ENCODE assay signal across 14 cellular contexts in the genomic region with DNA sequence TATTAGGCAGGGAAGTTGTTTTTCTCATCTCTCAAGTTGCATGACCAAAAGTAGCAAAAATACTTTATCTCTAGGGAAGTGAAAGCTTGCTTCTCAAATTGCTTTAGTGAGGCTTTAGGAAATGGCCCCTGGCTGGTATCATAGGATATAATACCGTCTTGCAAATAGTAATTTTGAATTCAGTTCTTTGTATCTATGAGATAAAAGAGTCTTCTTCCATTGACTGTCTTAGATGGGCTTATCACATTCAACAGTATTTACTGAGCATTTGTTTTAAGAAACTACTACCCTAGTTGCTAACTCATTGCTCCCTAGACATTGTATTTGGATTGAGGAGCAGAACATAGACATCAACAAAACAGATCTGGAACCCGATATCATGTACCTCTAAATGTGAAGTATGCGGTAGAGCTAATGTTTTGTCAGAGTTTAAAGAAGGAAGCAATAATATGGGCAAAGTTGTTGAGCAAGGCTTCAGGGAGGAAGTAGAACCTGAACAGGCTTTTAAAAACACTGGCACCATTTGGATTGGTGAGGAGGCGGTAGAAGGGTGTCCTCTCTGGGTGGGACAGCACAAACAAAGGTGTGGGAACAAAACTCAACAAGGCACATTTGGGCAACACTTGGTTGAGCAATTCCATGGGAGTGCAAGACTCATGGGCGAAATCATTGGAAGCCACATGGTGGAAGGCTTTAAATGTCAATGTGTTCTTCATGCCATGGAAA.
A peak's percentile ranks its signal among the peaks of the same experiment; 100 is the strongest.
DNase-seq lines count a peak whose midpoint lies in the region; ATAC-seq, FAIRE-seq and TF ChIP-seq lines count a peak whose summit lies in the region.
"Had no signal": no experiment of that assay in that cellular context is flagged by ENCODE, and none has a peak within 500 bp of the region (broad histone marks: within the 10 kb centered on the region; RNA-seq: fewer than 3 reads in every experiment).

No MANE protein-coding gene starts in this region.

- H3K79me2 ChIP-seq in HepG2 (ENCODE audit: insufficient read depth, low read length): no peaks in the 10 kb centered on the region
- H3K79me2 ChIP-seq: hepatocyte had no signal

- peak overlapping the region; percentile 27 for H3K27ac Mint-ChIP-seq in activated CD4-positive, alpha-beta T cell treated with anti-CD3 and anti-CD28 coated beads, Interleukin-2, amount 10 ng/mL, durations not matched to agents 7 days and 5 days
- H3K27ac Mint-ChIP-seq in activated CD4-positive, alpha-beta T cell treated with anti-CD3 and anti-CD28 coated beads for 36 hours: no peak overlapping the region
- H3K27ac Mint-ChIP-seq: activated naive CD8-positive, alpha-beta T cell; stimulated activated effector memory CD8-positive, alpha-beta T cell treated with anti-CD3 and anti-CD28 coated beads, Interleukin-12 subunit alpha, Interleukin-12 subunit beta, amount 100 ng/mL, for 72 hours had no signal

- H3K4me2 ChIP-seq in HepG2 (ENCODE audit: low read depth, low read length): no peak overlapping the region
- H3K4me2 ChIP-seq: hepatocyte had no signal

- peaks cover 17% of the 10 kb centered on the region for H3K4me1 ChIP-seq in HepG2 (ENCODE audit: insufficient read depth, low read length)

- no peaks in the 10 kb centered on the region for H4K20me1 ChIP-seq in HepG2 (ENCODE audit: insufficient read depth, low read length)

- in situ Hi-C loops in HepG2 (cut with HindIII; ENCODE audit: extremely low pct_ligation_motif_present, low pct_unique_long_range_greater_than_20kb): no loop called here

- TF ChIP-seq CTCF in HepG2 (CRISPR knock-in tag; IDR thresholded peaks at IDR 0.05): no peak

- no peak for ATAC-seq in activated CD4-positive, alpha-beta T cell treated with anti-CD3 and anti-CD28 coated beads for 36 hours
- ATAC-seq in HepG2: no peak
- no peak for ATAC-seq in Right ventricle myocardium inferior
- ATAC-seq: HCT116; stimulated activated effector memory CD8-positive, alpha-beta T cell treated with anti-CD3 and anti-CD28 coated beads, Interleukin-12 subunit alpha, Interleukin-12 subunit beta, amount 100 ng/mL, for 72 hours had no signal

- TF ChIP-seq POLR2A in HepG2 (IDR thresholded peaks at IDR 0.05; ENCODE audit: insufficient read depth in 1 of 2, low read depth in 2 of 2, low read length in 2 of 2): no peak

- DNase-seq in activated CD4-positive, alpha-beta T cell treated with anti-CD3 and anti-CD28 coated beads, Interleukin-2, amount 10 ng/mL, durations not matched to agents 7 days and 5 days: no peak
- DNase-seq in activated CD4-positive, alpha-beta T cell treated with anti-CD3 and anti-CD28 coated beads for 36 hours: no peak
- DNase-seq in SIG-M5 (lab: John Stamatoyannopoulos, UW) (peak; percentile 14), HepG2 (ENCODE audit: low spot score) (no peak), NCI-H345 (lab: John Stamatoyannopoulos, UW) (no peak), KG1 (lab: John Stamatoyannopoulos, UW) (no peak), Right ventricle myocardium inferior (ENCODE audit: missing footprints) (no peak), DMS153 (lab: John Stamatoyannopoulos, UW) (no peak)
- DNase-seq: 8988T, NCI-H1694 had no signal

- no peak for TF ChIP-seq RAD21 in HepG2 (CRISPR knock-in tag; IDR thresholded peaks at IDR 0.05)

- H3K4me3 ChIP-seq in HepG2 (replicated peaks in 1 of 3; ENCODE audit: insufficient read depth in 1 of 3, low read depth in 2 of 3, low read length in 3 of 3): no peak overlapping the region
- H3K4me3 ChIP-seq: hepatocyte had no signal

- H3K27me3 Mint-ChIP-seq in activated CD4-positive, alpha-beta T cell treated with anti-CD3 and anti-CD28 coated beads, Interleukin-2, amount 10 ng/mL, durations not matched to agents 7 days and 5 days: no peaks in the 10 kb centered on the region
- H3K27me3 Mint-ChIP-seq in activated CD4-positive, alpha-beta T cell treated with anti-CD3 and anti-CD28 coated beads for 36 hours: no peaks in the 10 kb centered on the region
- H3K27me3 Mint-ChIP-seq: activated naive CD8-positive, alpha-beta T cell had no signal

- H3K4me1 Mint-ChIP-seq in activated CD4-positive, alpha-beta T cell treated with anti-CD3 and anti-CD28 coated beads, Interleukin-2, amount 10 ng/mL, durations not matched to agents 7 days and 5 days: peaks cover 3% of the 10 kb centered on the region
- peaks cover 3% of the 10 kb centered on the region for H3K4me1 Mint-ChIP-seq in activated CD4-positive, alpha-beta T cell treated with anti-CD3 and anti-CD28 coated beads for 36 hours
- H3K4me1 Mint-ChIP-seq: stimulated activated effector memory CD8-positive, alpha-beta T cell treated with anti-CD3 and anti-CD28 coated beads, Interleukin-12 subunit alpha, Interleukin-12 subunit beta, amount 100 ng/mL, for 72 hours had no signal

- peak overlapping the region; percentile 18 for H2AFZ ChIP-seq in HepG2 (ENCODE audit: low read length)
- H2AFZ ChIP-seq: hepatocyte had no signal

- H3K9ac ChIP-seq in HepG2 (ENCODE audit: insufficient read depth, low read depth, low read length): no peak overlapping the region

- intact Hi-C loops in activated CD4-positive, alpha-beta T cell treated with anti-CD3 and anti-CD28 coated beads for 36 hours (cut with DNase I, micrococcal nuclease): no loop called here
- intact Hi-C loops in HepG2 (cut with micrococcal nuclease; ENCODE audit: unreplicated experiment): no loop called here
- intact Hi-C loops in Right ventricle myocardium inferior (cut with DNase I): no loop called here

- WGBS in HepG2 (ENCODE audit: low lambda C conversion rate): 67% methylated on average over 5 of the region's 5 CpGs

- no peak overlapping the region for H3K4me3 Mint-ChIP-seq in activated CD4-positive, alpha-beta T cell treated with anti-CD3 and anti-CD28 coated beads, Interleukin-2, amount 10 ng/mL, durations not matched to agents 7 days and 5 days
- H3K4me3 Mint-ChIP-seq in activated CD4-positive, alpha-beta T cell treated with anti-CD3 and anti-CD28 coated beads for 36 hours: no peak overlapping the region
- H3K4me3 Mint-ChIP-seq: activated naive CD8-positive, alpha-beta T cell; stimulated activated effector memory CD8-positive, alpha-beta T cell treated with anti-CD3 and anti-CD28 coated beads, Interleukin-12 subunit alpha, Interleukin-12 subunit beta, amount 100 ng/mL, for 72 hours had no signal

- no peaks in the 10 kb centered on the region for H3K36me3 Mint-ChIP-seq in activated CD4-positive, alpha-beta T cell treated with anti-CD3 and anti-CD28 coated beads, Interleukin-2, amount 10 ng/mL, durations not matched to agents 7 days and 5 days (ENCODE audit: low read depth)
- H3K36me3 Mint-ChIP-seq in activated CD4-positive, alpha-beta T cell treated with anti-CD3 and anti-CD28 coated beads for 36 hours (ENCODE audit: low read depth): no peaks in the 10 kb centered on the region
- H3K36me3 Mint-ChIP-seq: stimulated activated effector memory CD8-positive, alpha-beta T cell treated with anti-CD3 and anti-CD28 coated beads, Interleukin-12 subunit alpha, Interleukin-12 subunit beta, amount 100 ng/mL, for 72 hours had no signal

- TF ChIP-seq EP300 in HepG2 (IDR thresholded peaks at IDR 0.05; ENCODE audit: low read depth in 2 of 2, low read length in 2 of 2) (no peak), HepG2 (CRISPR knock-in tag; IDR thresholded peaks at IDR 0.05; ENCODE audit: borderline replicate concordance) (no peak)

- POLR2A ChIA-PET in activated CD4-positive, alpha-beta T cell treated with anti-CD3 and anti-CD28 coated beads, Interleukin-2, amount 10 ng/mL, durations not matched to agents 7 days and 5 days (lab: Charles Lee): no interaction called here
- POLR2A ChIA-PET in activated CD4-positive, alpha-beta T cell treated with anti-CD3 and anti-CD28 coated beads for 36 hours (lab: Charles Lee): no interaction called here
- POLR2A ChIA-PET in HepG2 (lab: Yijun Ruan, JAX): no interaction called here

- FAIRE-seq in HepG2 (lab: Jason Lieb, UNC): no peak

- peaks cover 10% of the 10 kb centered on the region for H3K9me3 Mint-ChIP-seq in activated CD4-positive, alpha-beta T cell treated with anti-CD3 and anti-CD28 coated beads, Interleukin-2, amount 10 ng/mL, durations not matched to agents 7 days and 5 days
- no peaks in the 10 kb centered on the region for H3K9me3 Mint-ChIP-seq in activated CD4-positive, alpha-beta T cell treated with anti-CD3 and anti-CD28 coated beads for 36 hours (ENCODE audit: low read depth)
- H3K9me3 Mint-ChIP-seq: stimulated activated effector memory CD8-positive, alpha-beta T cell treated with anti-CD3 and anti-CD28 coated beads, Interleukin-12 subunit alpha, Interleukin-12 subunit beta, amount 100 ng/mL, for 72 hours had no signal

- H3K36me3 ChIP-seq in HepG2 (replicated peaks in 1 of 2; ENCODE audit: control insufficient read depth in 1 of 2, insufficient read depth in 2 of 2, low read length in 2 of 2): no peaks in the 10 kb centered on the region

- H3K9me3 ChIP-seq in HepG2 (ENCODE audit: low read length): no peaks in the 10 kb centered on the region

- no peaks in the 10 kb centered on the region for H3K27me3 ChIP-seq in HepG2 (ENCODE audit: control insufficient read depth in 1 of 2, insufficient read depth in 2 of 2, low read length in 2 of 2)
- H3K27me3 ChIP-seq: hepatocyte had no signal

- H3K27ac ChIP-seq in HepG2 (ENCODE audit: extremely low read length, insufficient read depth, low read length): no peak overlapping the region
- H3K27ac ChIP-seq: hepatocyte had no signal

- no TSS peak for BruUV-seq in HepG2 (replicated peaks; lab: Mats Ljungman, UMichigan)

- CTCF ChIA-PET in activated CD4-positive, alpha-beta T cell treated with anti-CD3 and anti-CD28 coated beads, Interleukin-2, amount 10 ng/mL, durations not matched to agents 7 days and 5 days (lab: Charles Lee): no interaction called here
- CTCF ChIA-PET in activated CD4-positive, alpha-beta T cell treated with anti-CD3 and anti-CD28 coated beads for 36 hours (lab: Charles Lee): interaction anchor here (0.6 to 0.7 kb wide), 3 partner anchors 35 to 628 kb away, joined by 3 read pairs; no protein-coding TSS in a partner anchor
- CTCF ChIA-PET in HepG2 (lab: Yijun Ruan, JAX; ENCODE audit: low intra/inter-chr PET ratio, low total read pairs): no interaction called here

TF ChIP-seq in HepG2, 621 proteins besides CTCF, POLR2A, EP300 and RAD21 (continues in another document):
- TF ChIP-seq XBP1 (CRISPR knock-in tag; IDR thresholded peaks at IDR 0.05) (no peak), MXD4 (CRISPR knock-in tag; IDR thresholded peaks at IDR 0.05) (no peak), ZNF670 (CRISPR knock-in tag; IDR thresholded peaks at IDR 0.05; ENCODE audit: borderline replicate concordance) (no peak)
